In the genomic region with DNA sequence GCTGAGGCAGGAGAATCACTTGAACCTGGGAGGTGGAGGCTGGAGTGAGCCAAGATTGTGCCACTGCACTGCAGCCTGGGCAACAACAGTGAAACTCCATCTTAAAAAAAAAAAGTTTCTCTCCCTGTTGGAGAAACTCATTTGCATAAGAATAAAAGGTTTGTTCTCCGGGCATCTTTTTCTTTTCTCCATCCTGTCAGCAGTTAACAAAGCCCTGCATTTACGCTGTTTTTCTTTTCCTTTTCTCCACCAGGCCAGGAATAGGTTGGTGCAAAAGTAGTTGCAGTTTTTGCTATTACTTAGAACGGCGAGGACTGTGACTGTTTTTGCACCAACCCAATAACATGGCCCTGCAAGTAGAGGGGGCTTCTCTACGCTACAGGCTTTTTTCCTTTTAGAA, we compare ENCODE assay signal across 33 cellular contexts.
"Had no signal": no experiment of that assay in that cellular context is flagged by ENCODE, and none has a peak within 500 bp of the region (broad histone marks: within the 10 kb centered on the region; RNA-seq: fewer than 3 reads in every experiment).

No MANE protein-coding gene starts in this region.

- H3K9me3 Mint-ChIP-seq: activated CD4-positive, alpha-beta memory T cell treated with anti-CD3 and anti-CD28 coated beads for 36 hours; activated CD4-positive, alpha-beta T cell treated with anti-CD3 and anti-CD28 coated beads, Interleukin-2, amount 10 ng/mL, durations not matched to agents 24 days and 14 days; activated naive CD4-positive, alpha-beta T cell treated with anti-CD3 and anti-CD28 coated beads for 36 hours; activated naive CD4-positive, alpha-beta T cell treated with anti-CD3 and anti-CD28 coated beads, Interleukin-2, amount 50 U/mL, for 24 hours; activated naive CD8-positive, alpha-beta T cell treated with anti-CD3 and anti-CD28 coated beads, Interleukin-2, amount 10 ng/mL, durations not matched to agents 7 days and 5 days; activated T-helper 1 cell treated with anti-CD3 and anti-CD28 coated beads, Interleukin-12 subunit alpha, Interleukin-12 subunit beta, Interleukin-2, Interleukin-4 antibody, amounts not matched to agents 30 ng/mL and 10 ng/mL and 1 ng/mL, durations not matched to agents 14 hours and 24 hours and 36 hours; activated T-helper 2 cell treated with anti-CD3 and anti-CD28 coated beads, Interferon-gamma antibody, Interleukin-2, Interleukin-4, amounts not matched to agents 10 μg/mL and 5 μg/mL and 100 μg/mL, durations not matched to agents 14 hours and 24 hours and 36 hours; T-helper 2 cell treated with Interferon-gamma antibody and Interleukin-4, amounts not matched to agents 5 μg/mL and 100 μg/mL, for 36 hours had no signal

- H3K9me3 ChIP-seq: ascending aorta, colonic mucosa, esophagus squamous epithelium, gastroesophageal sphincter had no signal

- H3K27ac Mint-ChIP-seq: activated CD4-positive, alpha-beta memory T cell treated with anti-CD3 and anti-CD28 coated beads for 36 hours; activated CD4-positive, alpha-beta T cell treated with anti-CD3 and anti-CD28 coated beads for 36 hours; activated CD4-positive, alpha-beta T cell treated with anti-CD3 and anti-CD28 coated beads, Interleukin-2, amount 10 ng/mL, durations not matched to agents 24 days and 14 days; activated CD8-positive, alpha-beta memory T cell treated with anti-CD3 and anti-CD28 coated beads, Interleukin-2, amount 10 ng/mL, durations not matched to agents 7 days and 5 days; activated CD8-positive, alpha-beta T cell treated with anti-CD3 and anti-CD28 coated beads, Interleukin-2, amount 10 ng/mL, durations not matched to agents 7 days and 5 days; activated naive CD4-positive, alpha-beta T cell treated with anti-CD3 and anti-CD28 coated beads for 36 hours; activated naive CD4-positive, alpha-beta T cell treated with anti-CD3 and anti-CD28 coated beads, Interleukin-2, amount 50 U/mL, for 24 hours; activated naive CD8-positive, alpha-beta T cell treated with anti-CD3 and anti-CD28 coated beads, Interleukin-2, amount 10 ng/mL, durations not matched to agents 7 days and 5 days; activated T-helper 1 cell treated with anti-CD3 and anti-CD28 coated beads, Interleukin-12 subunit alpha, Interleukin-12 subunit beta, Interleukin-2, Interleukin-4 antibody, amounts not matched to agents 30 ng/mL and 10 ng/mL and 1 ng/mL, durations not matched to agents 14 hours and 24 hours and 36 hours; activated T-helper 2 cell treated with anti-CD3 and anti-CD28 coated beads, Interferon-gamma antibody, Interleukin-2, Interleukin-4, amounts not matched to agents 10 μg/mL and 5 μg/mL and 100 μg/mL, durations not matched to agents 14 hours and 24 hours and 36 hours; brain; T-helper 17 cell; T-helper 2 cell treated with Interferon-gamma antibody and Interleukin-4, amounts not matched to agents 5 μg/mL and 100 μg/mL, for 36 hours had no signal

- H3K4me3 ChIP-seq: ascending aorta, breast epithelium, cardiac muscle cell, colonic mucosa, esophagus squamous epithelium, gastroesophageal sphincter, heart right ventricle had no signal

- H3K27me3 ChIP-seq: ascending aorta, breast epithelium, cardiac muscle cell, colonic mucosa, esophagus squamous epithelium, gastroesophageal sphincter, heart right ventricle had no signal

- H3K4me1 Mint-ChIP-seq: activated CD4-positive, alpha-beta T cell treated with anti-CD3 and anti-CD28 coated beads for 36 hours; activated CD4-positive, alpha-beta T cell treated with anti-CD3 and anti-CD28 coated beads, Interleukin-2, amount 10 ng/mL, durations not matched to agents 24 days and 14 days; activated CD8-positive, alpha-beta memory T cell treated with anti-CD3 and anti-CD28 coated beads, Interleukin-2, amount 10 ng/mL, durations not matched to agents 7 days and 5 days; activated naive CD8-positive, alpha-beta T cell treated with anti-CD3 and anti-CD28 coated beads, Interleukin-2, amount 10 ng/mL, durations not matched to agents 7 days and 5 days had no signal

- H3K4me3 Mint-ChIP-seq: activated CD4-positive, alpha-beta memory T cell treated with anti-CD3 and anti-CD28 coated beads for 36 hours; activated CD4-positive, alpha-beta T cell treated with anti-CD3 and anti-CD28 coated beads for 36 hours; activated CD4-positive, alpha-beta T cell treated with anti-CD3 and anti-CD28 coated beads, Interleukin-2, amount 10 ng/mL, durations not matched to agents 24 days and 14 days; activated CD8-positive, alpha-beta memory T cell treated with anti-CD3 and anti-CD28 coated beads, Interleukin-2, amount 10 ng/mL, durations not matched to agents 7 days and 5 days; activated CD8-positive, alpha-beta T cell treated with anti-CD3 and anti-CD28 coated beads, Interleukin-2, amount 10 ng/mL, durations not matched to agents 7 days and 5 days; activated naive CD4-positive, alpha-beta T cell treated with anti-CD3 and anti-CD28 coated beads for 36 hours; activated naive CD4-positive, alpha-beta T cell treated with anti-CD3 and anti-CD28 coated beads, Interleukin-2, amount 50 U/mL, for 24 hours; activated naive CD8-positive, alpha-beta T cell treated with anti-CD3 and anti-CD28 coated beads, Interleukin-2, amount 10 ng/mL, durations not matched to agents 7 days and 5 days; activated T-helper 1 cell treated with anti-CD3 and anti-CD28 coated beads, Interleukin-12 subunit alpha, Interleukin-12 subunit beta, Interleukin-2, Interleukin-4 antibody, amounts not matched to agents 30 ng/mL and 10 ng/mL and 1 ng/mL, durations not matched to agents 14 hours and 24 hours and 36 hours; brain; T-helper 17 cell; T-helper 2 cell treated with Interferon-gamma antibody and Interleukin-4, amounts not matched to agents 5 μg/mL and 100 μg/mL, for 36 hours had no signal

- H3K27me3 Mint-ChIP-seq: activated CD4-positive, alpha-beta memory T cell treated with anti-CD3 and anti-CD28 coated beads for 36 hours; activated CD4-positive, alpha-beta T cell treated with anti-CD3 and anti-CD28 coated beads for 36 hours; activated CD4-positive, alpha-beta T cell treated with anti-CD3 and anti-CD28 coated beads, Interleukin-2, amount 10 ng/mL, durations not matched to agents 24 days and 14 days; activated CD8-positive, alpha-beta memory T cell treated with anti-CD3 and anti-CD28 coated beads, Interleukin-2, amount 10 ng/mL, durations not matched to agents 7 days and 5 days; activated naive CD4-positive, alpha-beta T cell treated with anti-CD3 and anti-CD28 coated beads, Interleukin-2, amount 50 U/mL, for 24 hours; activated naive CD8-positive, alpha-beta T cell treated with anti-CD3 and anti-CD28 coated beads, Interleukin-2, amount 10 ng/mL, durations not matched to agents 7 days and 5 days; brain; T-helper 17 cell had no signal

- ATAC-seq: activated CD4-positive, alpha-beta T cell treated with anti-CD3 and anti-CD28 coated beads for 36 hours; activated CD8-positive, alpha-beta memory T cell treated with anti-CD3 and anti-CD28 coated beads, Interleukin-2, amount 10 ng/mL, durations not matched to agents 7 days and 5 days; activated CD8-positive, alpha-beta T cell treated with anti-CD3 and anti-CD28 coated beads, Interleukin-2, amount 10 ng/mL, durations not matched to agents 7 days and 5 days; gastroesophageal sphincter; T-helper 17 cell had no signal

- H3K36me3 ChIP-seq: ascending aorta, breast epithelium, cardiac muscle cell, colonic mucosa, heart right ventricle, WERI-Rb-1 had no signal

- H3K27ac ChIP-seq: ascending aorta, breast epithelium, cardiac muscle cell, colonic mucosa, epithelial cell of prostate, esophagus squamous epithelium, gastroesophageal sphincter, heart right ventricle, WERI-Rb-1 had no signal

- DNase-seq: activated CD4-positive, alpha-beta memory T cell treated with anti-CD3 and anti-CD28 coated beads for 36 hours; activated CD4-positive, alpha-beta T cell treated with anti-CD3 and anti-CD28 coated beads for 36 hours; activated CD4-positive, alpha-beta T cell treated with anti-CD3 and anti-CD28 coated beads, Interleukin-2, amount 10 ng/mL, durations not matched to agents 24 days and 14 days; activated CD4-positive, CD25-positive, alpha-beta regulatory T cell; activated CD4-positive, CD25-positive, alpha-beta regulatory T cell treated with anti-CD3 and anti-CD28 coated beads, Interleukin-2, amount 50 U/mL, for 72 hours; activated CD8-positive, alpha-beta memory T cell treated with anti-CD3 and anti-CD28 coated beads, Interleukin-2, amount 10 ng/mL, durations not matched to agents 7 days and 5 days; activated CD8-positive, alpha-beta memory T cell treated with anti-CD3 and anti-CD28 coated beads, Interleukin-2, amount 50 U/mL, for 4 hours; activated CD8-positive, alpha-beta T cell treated with anti-CD3 and anti-CD28 coated beads, Interleukin-2, amount 10 ng/mL, durations not matched to agents 7 days and 5 days; activated effector memory CD4-positive, alpha-beta T cell treated with anti-CD3 and anti-CD28 coated beads, Interleukin-2, amount 50 U/mL, for 16 hours; activated naive CD4-positive, alpha-beta T cell treated with anti-CD3 and anti-CD28 coated beads for 36 hours; activated naive CD8-positive, alpha-beta T cell treated with anti-CD3 and anti-CD28 coated beads, Interleukin-2, amount 10 ng/mL, durations not matched to agents 7 days and 5 days; activated T-cell treated with anti-CD3 and anti-CD28 coated beads, Interleukin-2, amount 50 U/mL, for 1 hour; activated T-cell treated with anti-CD3 and anti-CD28 coated beads, Interleukin-2, amount 50 U/mL, for 48 hours; central memory CD4-positive, alpha-beta T cell; cerebellar nuclear complex; colonic mucosa; effector CD8-positive, alpha-beta T cell; esophagus squamous epithelium; foreskin melanocyte; heart right ventricle; T-helper 17 cell; T1000; WERI-Rb-1 had no signal

- H3K4me1 ChIP-seq: ascending aorta, breast epithelium, colonic mucosa, esophagus squamous epithelium, gastroesophageal sphincter, heart right ventricle had no signal
